ENCODE assay signal across 8 cellular contexts in the genomic region with DNA sequence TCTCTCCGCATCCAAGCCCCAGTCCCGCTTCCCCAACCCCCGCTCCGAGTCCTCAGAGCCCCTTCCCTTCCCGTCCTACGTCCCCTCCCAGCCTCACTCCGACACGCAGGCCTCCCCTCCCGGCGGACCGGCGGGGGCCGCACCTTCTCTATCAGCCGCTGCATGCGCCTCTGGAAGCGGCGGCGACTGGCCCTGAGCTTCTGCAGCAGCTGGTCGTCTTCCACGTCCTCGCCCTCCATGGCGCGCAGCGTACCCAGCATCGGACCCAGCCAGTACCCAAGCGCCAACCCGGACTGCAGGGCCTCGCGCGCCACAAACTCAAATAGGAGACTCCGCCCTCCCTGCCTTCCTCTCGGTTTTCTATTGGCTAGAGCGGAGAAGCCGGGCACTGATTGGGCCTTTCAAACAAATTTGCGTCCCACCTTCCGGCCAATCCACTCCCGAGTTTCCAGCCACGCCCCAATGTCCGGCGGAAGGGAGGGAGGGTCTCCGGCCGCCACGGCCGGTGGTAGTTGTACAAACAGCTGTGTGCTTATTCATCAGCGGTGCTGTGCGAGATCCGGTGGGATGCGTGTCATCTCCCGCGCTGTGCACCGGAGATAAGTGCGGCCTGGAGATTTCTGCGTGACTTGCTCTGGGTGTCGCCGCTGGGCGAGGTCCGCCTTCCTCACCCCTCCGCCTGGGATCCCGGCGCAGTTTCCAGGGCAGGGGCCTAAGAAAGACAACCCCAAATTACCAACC. TPM values are rescaled to one million over a fixed set of nuclear protein-coding genes. Genes with fewer than 3 reads are reported as not detected.
DNase-seq lines count a peak whose midpoint lies in the region; ATAC-seq and TF ChIP-seq lines count a peak whose summit lies in the region.

Gene HJURP, minus strand, starts transcription at position 295 of the 741 bp plus-strand sequence. Its CDS starts 35 bp downstream, at position 260.

- DNase-seq in GM13976 (ENCODE audit: low spot score) (peak; percentile 99), NCI-H1436 treated with DMSO at 0.1 percent for 48 hours (lab: John Stamatoyannopoulos, UW) (peak; percentile 83), T follicular helper cell (ENCODE audit: low read depth) (peak; percentile 77), heart left ventricle (peak; percentile 92 to 94 (median 93)), posterior vena cava (ENCODE audit: low spot score) (peak; percentile 96), ureter (ENCODE audit: low spot score) (peak; percentile 95)
- peak; percentile 91 for DNase-seq in activated naive CD8-positive, alpha-beta T cell treated with anti-CD3 and anti-CD28 coated beads, Interleukin-2, amount 50 U/mL, for 24 hours

- peak; percentile 97 for ATAC-seq in HG02852 (IDR thresholded peaks at IDR 0.05; ENCODE audit: unreplicated experiment)
- peak; percentile 94 for ATAC-seq in activated naive CD8-positive, alpha-beta T cell treated with anti-CD3 and anti-CD28 coated beads, Interleukin-2, amount 50 U/mL, for 24 hours
- peak; percentile 98 to 100 (median 100) for ATAC-seq in heart left ventricle

- H3K27ac ChIP-seq in heart left ventricle = peak within 1 kb of the TSS in 8 of 12 donors; percentile 30 to 72 (median 65)

- H3K36me3 ChIP-seq in heart left ventricle = no peaks in the 10 kb centered on the region

- peak within 1 kb of the TSS; percentile 93 for H3K4me3 Mint-ChIP-seq in activated naive CD8-positive, alpha-beta T cell treated with anti-CD3 and anti-CD28 coated beads, Interleukin-2, amount 50 U/mL, for 24 hours

- H3K4me1 ChIP-seq in heart left ventricle = peaks cover 0 to 26% (median 7%) of the 10 kb centered on the region in 12 donors

- TF ChIP-seq CTCF in GM13976 (IDR thresholded peaks at IDR 0.05; ENCODE audit: borderline replicate concordance, control extremely low read depth, extremely low read depth, insufficient read depth, missing control alignments) = no peak
- no peak for TF ChIP-seq CTCF in heart left ventricle (IDR thresholded peaks at IDR 0.05)

- peaks cover 3% of the 10 kb centered on the region for H3K27me3 Mint-ChIP-seq in activated naive CD8-positive, alpha-beta T cell treated with anti-CD3 and anti-CD28 coated beads, Interleukin-2, amount 50 U/mL, for 24 hours

- H3K4me3 ChIP-seq in heart left ventricle = peak within 1 kb of the TSS; percentile 51 to 87 (median 64)

- H3K27me3 ChIP-seq in heart left ventricle = peaks cover 0 to 4% (median 0%) of the 10 kb centered on the region in 9 donors

- peak within 1 kb of the TSS; percentile 91 for H3K27ac Mint-ChIP-seq in activated naive CD8-positive, alpha-beta T cell treated with anti-CD3 and anti-CD28 coated beads, Interleukin-2, amount 50 U/mL, for 24 hours

- peaks cover 39% of the 10 kb centered on the region for H3K36me3 Mint-ChIP-seq in activated naive CD8-positive, alpha-beta T cell treated with anti-CD3 and anti-CD28 coated beads, Interleukin-2, amount 50 U/mL, for 24 hours (ENCODE audit: low read depth)

- no peaks in the 10 kb centered on the region for H3K9me3 ChIP-seq in heart left ventricle

- peak in 1 of 2 donors; percentile 44 for TF ChIP-seq POLR2A in heart left ventricle (IDR thresholded peaks at IDR 0.05)

- H3K4me1 Mint-ChIP-seq in activated naive CD8-positive, alpha-beta T cell treated with anti-CD3 and anti-CD28 coated beads, Interleukin-2, amount 50 U/mL, for 24 hours = peaks cover 38% of the 10 kb centered on the region

- intact Hi-C loops in heart left ventricle (cut with DNase I) (loop anchor here in 1 of 10 donors (10.0 kb wide), 1 partner anchor 290 kb away; the partner anchor contains the start of gene USP40), posterior vena cava (cut with DNase I) (no loop called here)

- no peaks in the 10 kb centered on the region for H3K9me3 Mint-ChIP-seq in activated naive CD8-positive, alpha-beta T cell treated with anti-CD3 and anti-CD28 coated beads, Interleukin-2, amount 50 U/mL, for 24 hours

- in situ Hi-C loops in GM13976 (cut with MboI; ENCODE audit: low sequenced_read_pairs, unreplicated experiment) = no loop called here

- WGBS in heart left ventricle, 4 donors = 0 to 1% (median 1%) methylated on average over 51 to 60 of the region's 60 CpGs

RNA-seq across cellular contexts. Expression of gene HJURP, which starts in this region (rescaled TPM):
- total RNA-seq in heart left ventricle (1 to 10 TPM in 1 of 9 donors, under 1 TPM in 5, not detected in 3; 0.10 to 8.4 (median 0.48) TPM), posterior vena cava (under 1 TPM in 1 of 2 donors, not detected in 1; 0.42 TPM), ureter (0.31 TPM)
- under 1 TPM; 0.08 to 0.10 TPM for polyA plus RNA-seq in heart left ventricle

Comparison
In these comparisons a context has a peak if more than half of its experiments do, and no peak if none do; other contexts are left out.
1. Peak in every context shown above with its lines: DNase-seq, ATAC-seq, H3K4me3 ChIP-seq and H3K27ac ChIP-seq.
2. Peak in DNase-seq in posterior vena cava; RNA of the gene not detected or under 1 TPM.
3. Peak in DNase-seq in ureter; RNA of the gene not detected or under 1 TPM.